ENCODE assay signal across 1 cellular context in genomic region chr6:137927777-137928218, GRCh38.
TF ChIP-seq lines count a peak whose summit lies in the region.

No MANE protein-coding gene starts in this region.

TF ChIP-seq in HepG2, 621 proteins besides CTCF, POLR2A, EP300 and RAD21 (continued from another document):
- TF ChIP-seq ZNF646 (CRISPR knock-in tag; IDR thresholded peaks at IDR 0.05): no peak
